Comparison of ENCODE assay signal across 8 cellular contexts in genomic region chr2:97646977-97647376, GRCh38. TPM values are rescaled to one million over a fixed set of nuclear protein-coding genes. Genes with fewer than 3 reads are reported as not detected.
A peak's percentile ranks its signal among the peaks of the same experiment; 100 is the strongest.
DNase-seq lines count a peak whose midpoint lies in the region; ATAC-seq and TF ChIP-seq lines count a peak whose summit lies in the region.

No MANE protein-coding gene starts in this region.

- no peak for TF ChIP-seq CTCF in neural crest cell (conservative IDR thresholded peaks at IDR 0.05)

- H3K4me1 ChIP-seq in BLaER1 treated with 17β-estradiol and CSF1 and Interleukin-3, amounts not matched to agents 10 nM and 100 nM, result peaks cover 21 to 34% (median 29%) of the 10 kb centered on the region in 10 experiments
- peaks cover 36 to 42% of the 10 kb centered on the region in 2 donors for H3K4me1 ChIP-seq in duodenal mucosa (ENCODE audit: control insufficient read depth in 1 of 2, insufficient read depth in 2 of 2, low read length in 2 of 2)

- H3K27ac ChIP-seq in BLaER1 treated with 17β-estradiol and CSF1 and Interleukin-3, amounts not matched to agents 10 nM and 100 nM, result peak overlapping the region in 9 of 11 experiments; percentile 91 to 99 (median 96); a peak in 8 of 22 replicates
- H3K27ac ChIP-seq in duodenal mucosa (ENCODE audit: low read depth, low read length), result no peak overlapping the region

- peak overlapping the region; percentile 94 for H3K4me3 Mint-ChIP-seq in neural crest cell

- peak overlapping the region; percentile 94 to 99 (median 98) for H3K9ac ChIP-seq in BLaER1 treated with 17β-estradiol and CSF1 and Interleukin-3, amounts not matched to agents 10 nM and 100 nM
- H3K9ac ChIP-seq in duodenal mucosa (ENCODE audit: low read depth in 1 of 2, low read length in 2 of 2), result peak overlapping the region; percentile 99

- H3K9me3 Mint-ChIP-seq in neural crest cell, result no peaks in the 10 kb centered on the region

- H3K27me3 ChIP-seq in BLaER1 treated with 17β-estradiol and CSF1 and Interleukin-3, amounts not matched to agents 10 nM and 100 nM, result no peaks in the 10 kb centered on the region
- H3K27me3 ChIP-seq in MG63 (no peaks in the 10 kb centered on the region), duodenal mucosa (ENCODE audit: control insufficient read depth in 1 of 2, insufficient read depth in 2 of 2, low read length in 2 of 2) (no peaks in the 10 kb centered on the region)

- H3K9me3 ChIP-seq in BLaER1 treated with 17β-estradiol and CSF1 and Interleukin-3, amounts not matched to agents 10 nM and 100 nM (replicated peaks in 1 of 11), result no peaks in the 10 kb centered on the region
- H3K9me3 ChIP-seq in MG63, result no peaks in the 10 kb centered on the region
- H3K9me3 ChIP-seq in duodenal mucosa (ENCODE audit: control insufficient read depth in 1 of 2, low read length in 2 of 2), result no peaks in the 10 kb centered on the region

- DNase-seq in MG63, result no peak
- no peak for DNase-seq in neural crest cell (ENCODE audit: low read depth, low spot score)
- no peak for DNase-seq in NCI-H524 treated with DMSO at 0.1 percent for 48 hours (lab: John Stamatoyannopoulos, UW)
- DNase-seq in NK-92 (lab: John Stamatoyannopoulos, UW; ENCODE audit: unreplicated experiment), result no peak
- no peak for DNase-seq in activated CD4-positive, alpha-beta T cell treated with anti-CD3 and anti-CD28 coated beads, Interleukin-2, amount 50 U/mL, for 4 hours

- peaks cover 18% of the 10 kb centered on the region for H3K4me1 Mint-ChIP-seq in neural crest cell

- H3K27me3 Mint-ChIP-seq in neural crest cell (ENCODE audit: low read depth), result no peaks in the 10 kb centered on the region

- H4K20me1 ChIP-seq in BLaER1 treated with 17β-estradiol and CSF1 and Interleukin-3, amounts not matched to agents 10 nM and 100 nM, result peaks cover 0 to 12% (median 0%) of the 10 kb centered on the region in 11 experiments; a peak in 2 of 22 replicates

- H3K36me3 Mint-ChIP-seq in neural crest cell (ENCODE audit: low read depth), result peaks cover 4% of the 10 kb centered on the region

- ATAC-seq in GM19351 (IDR thresholded peaks at IDR 0.05; ENCODE audit: unreplicated experiment), result no peak

- H3K4me3 ChIP-seq in BLaER1 treated with 17β-estradiol and CSF1 and Interleukin-3, amounts not matched to agents 10 nM and 100 nM, result peak overlapping the region; percentile 89 to 100 (median 98)
- H3K4me3 ChIP-seq in MG63 (peak overlapping the region; percentile 97), duodenal mucosa (ENCODE audit: low read depth in 1 of 2, low read length in 2 of 2) (peak overlapping the region; percentile 95 to 96)

- H3K36me3 ChIP-seq in BLaER1 treated with 17β-estradiol and CSF1 and Interleukin-3, amounts not matched to agents 10 nM and 100 nM, result peaks cover 33 to 47% (median 41%) of the 10 kb centered on the region in 11 experiments
- H3K36me3 ChIP-seq in MG63, result peaks cover 25% of the 10 kb centered on the region
- H3K36me3 ChIP-seq in duodenal mucosa (ENCODE audit: control insufficient read depth in 1 of 2, insufficient read depth in 2 of 2, low read length in 2 of 2), result peaks cover 16 to 22% of the 10 kb centered on the region in 2 donors

- H3K27ac Mint-ChIP-seq in neural crest cell (ENCODE audit: unreplicated experiment), result no peak overlapping the region

- peak overlapping the region; percentile 80 to 94 (median 89) for H3K4me2 ChIP-seq in BLaER1 treated with 17β-estradiol and CSF1 and Interleukin-3, amounts not matched to agents 10 nM and 100 nM

RNA-seq across cellular contexts. Expression of gene COX5B, which starts 1.1 kb away (rescaled TPM):
- 151 and 541 TPM in 2 replicates for total RNA-seq in MG63 (2014; rRNA removed; shearing (Covaris generic); ENCODE audit: low replicate concordance)
- total RNA-seq in neural crest cell, result 142 TPM in 2 replicates

RNA-seq across cellular contexts. Expression of gene ACTR1B, which starts 16.9 kb away (rescaled TPM):
- 21.4 and 37.1 TPM in 2 replicates for total RNA-seq in MG63 (2014; rRNA removed; shearing (Covaris generic); ENCODE audit: low replicate concordance)
- 62.6 and 63.4 TPM in 2 replicates for total RNA-seq in neural crest cell

RNA-seq across cellular contexts. Expression of gene C2orf92, which starts 22.5 kb away (rescaled TPM):
- total RNA-seq in MG63 (2014; rRNA removed; shearing (Covaris generic); ENCODE audit: low replicate concordance), result not detected in 2 replicates
- 10.3 and 12.5 TPM in 2 replicates for total RNA-seq in neural crest cell

RNA-seq across cellular contexts. Expression of gene ANKRD36B, which starts 57.3 kb away (rescaled TPM):
- total RNA-seq in MG63 (2014; rRNA removed; shearing (Covaris generic); ENCODE audit: low replicate concordance), result 2.9 and 14.1 TPM in 2 replicates
- 33.5 and 34.2 TPM in 2 replicates for total RNA-seq in neural crest cell

Comparison
In these comparisons a context has a peak if more than half of its experiments do, and no peak if none do; other contexts are left out.
1. RNA of gene C2orf92, which starts 22.5 kb away (total RNA-seq): 10.3 to 12.5 TPM in neural crest cell; not detected in MG63; every median in the first group is over 10 times any median in the second.
2. Peak in every context shown above with its lines, with median percentiles within 50 percentile points of each other: H3K4me3 ChIP-seq.